In the genomic region with DNA sequence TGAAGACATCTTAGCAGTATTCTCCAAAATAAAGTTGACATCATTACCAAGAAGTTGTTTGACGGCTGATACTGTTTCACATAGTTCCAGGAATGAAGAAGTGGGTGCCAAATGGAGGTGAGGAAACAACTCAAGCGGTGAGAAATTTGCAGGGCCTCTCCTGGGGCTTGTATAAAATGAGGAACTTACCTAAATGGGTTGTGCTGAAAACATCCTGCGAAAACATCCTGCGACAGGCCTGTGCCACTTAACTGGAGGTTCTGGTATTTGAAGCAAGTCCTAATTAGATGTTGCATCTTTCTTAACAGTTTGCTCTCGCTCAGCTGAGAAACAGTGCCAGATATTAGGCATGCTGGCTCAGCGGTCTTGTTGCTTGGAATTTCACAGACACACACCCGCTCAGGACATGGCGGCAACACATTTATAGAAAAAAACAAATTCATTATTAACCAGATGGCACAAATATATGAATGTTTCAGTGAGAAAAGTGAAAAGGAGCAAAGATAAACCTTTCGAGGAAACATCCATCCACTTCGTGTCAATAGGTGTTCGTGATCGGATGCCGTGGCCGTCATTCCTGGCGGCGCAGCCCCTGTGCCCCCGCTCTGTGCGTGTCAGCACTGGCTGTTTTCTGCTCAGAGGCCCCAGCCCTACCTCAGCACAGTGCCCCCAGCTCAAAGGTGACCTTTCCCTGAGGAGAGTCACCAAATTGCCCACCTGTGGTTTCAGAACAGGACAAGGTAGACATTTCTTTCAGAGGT, we compare ENCODE assay signal across 12 cellular contexts. TPM values are rescaled to one million over a fixed set of nuclear protein-coding genes. Genes with fewer than 3 reads are reported as not detected.
DNase-seq lines count a peak whose midpoint lies in the region; ATAC-seq and TF ChIP-seq lines count a peak whose summit lies in the region.
"Had no signal": no experiment of that assay in that cellular context is flagged by ENCODE, and none has a peak within 500 bp of the region (broad histone marks: within the 10 kb centered on the region; RNA-seq: fewer than 3 reads in every experiment).

No MANE protein-coding gene starts in this region.

- H3K36me3 ChIP-seq in prostate gland: peaks cover 0 to 10% of the 10 kb centered on the region in 2 donors

- no peaks in the 10 kb centered on the region for H3K27me3 Mint-ChIP-seq in activated CD4-positive, alpha-beta memory T cell treated with anti-CD3 and anti-CD28 coated beads, Interleukin-2, amount 10 ng/mL, durations not matched to agents 7 days and 5 days

- H3K4me3 ChIP-seq in prostate gland: no peak overlapping the region
- H3K4me3 ChIP-seq: cardiac muscle cell had no signal

- no peak overlapping the region for H3K4me3 Mint-ChIP-seq in activated CD4-positive, alpha-beta memory T cell treated with anti-CD3 and anti-CD28 coated beads, Interleukin-2, amount 10 ng/mL, durations not matched to agents 7 days and 5 days

- POLR2A ChIA-PET in activated CD4-positive, alpha-beta memory T cell treated with anti-CD3 and anti-CD28 coated beads, Interleukin-2, amount 10 ng/mL, durations not matched to agents 7 days and 5 days (lab: Charles Lee): no interaction called here

- no peaks in the 10 kb centered on the region for H3K9me3 Mint-ChIP-seq in activated CD4-positive, alpha-beta memory T cell treated with anti-CD3 and anti-CD28 coated beads, Interleukin-2, amount 10 ng/mL, durations not matched to agents 7 days and 5 days

- CTCF ChIA-PET in activated CD4-positive, alpha-beta memory T cell treated with anti-CD3 and anti-CD28 coated beads, Interleukin-2, amount 10 ng/mL, durations not matched to agents 7 days and 5 days (lab: Charles Lee): interaction anchor here (0.6 to 0.7 kb wide), 3 partner anchors 66 to 341 kb away, joined by 3 to 4 read pairs (median 3); no protein-coding TSS in a partner anchor

- intact Hi-C loops in prostate gland (cut with DNase I): no loop called here

- peak overlapping the region; percentile 6 for H3K27ac Mint-ChIP-seq in activated CD4-positive, alpha-beta memory T cell treated with anti-CD3 and anti-CD28 coated beads, Interleukin-2, amount 10 ng/mL, durations not matched to agents 7 days and 5 days

- H3K27me3 ChIP-seq in prostate gland (replicated peaks; ENCODE audit: insufficient read depth): no peaks in the 10 kb centered on the region
- H3K27me3 ChIP-seq: cardiac muscle cell had no signal

- no peaks in the 10 kb centered on the region for H3K9me3 ChIP-seq in prostate gland
- H3K9me3 ChIP-seq: SK-N-SH had no signal

- 86% methylated on average over 18 of the region's 18 CpGs for WGBS in prostate gland

- H3K4me1 ChIP-seq in prostate gland (replicated peaks): no peaks in the 10 kb centered on the region

- peaks cover 30% of the 10 kb centered on the region for H3K4me1 Mint-ChIP-seq in activated CD4-positive, alpha-beta memory T cell treated with anti-CD3 and anti-CD28 coated beads, Interleukin-2, amount 10 ng/mL, durations not matched to agents 7 days and 5 days

- H3K36me3 Mint-ChIP-seq in activated CD4-positive, alpha-beta memory T cell treated with anti-CD3 and anti-CD28 coated beads, Interleukin-2, amount 10 ng/mL, durations not matched to agents 7 days and 5 days (ENCODE audit: low read depth): peaks cover 56% of the 10 kb centered on the region

- no peak for DNase-seq in activated CD4-positive, alpha-beta memory T cell treated with anti-CD3 and anti-CD28 coated beads, Interleukin-2, amount 10 ng/mL, durations not matched to agents 7 days and 5 days
- DNase-seq in prostate gland (ENCODE audit: low spot score): peak; percentile 27
- no peak for DNase-seq in NCI-H187 (lab: John Stamatoyannopoulos, UW)
- DNase-seq in activated CD8-positive, alpha-beta memory T cell treated with anti-CD3 and anti-CD28 coated beads for 24 hours: no peak
- DNase-seq in NCI-H1092 treated with DMSO at 0.1 percent for 48 hours (lab: John Stamatoyannopoulos, UW): no peak
- DNase-seq: left cardiac atrium, NCI-H2171, posterior cingulate gyrus, SK-N-SH had no signal

- no peak overlapping the region for H3K27ac ChIP-seq in prostate gland
- H3K27ac ChIP-seq: cardiac muscle cell had no signal

- ATAC-seq in GM18505 (IDR thresholded peaks at IDR 0.05; ENCODE audit: unreplicated experiment) (peak; percentile 55), HG03469 (IDR thresholded peaks at IDR 0.05; ENCODE audit: unreplicated experiment) (peak; percentile 45)

- TF ChIP-seq POLR2A in GM18505 (IDR thresholded peaks at IDR 0.05; ENCODE audit: borderline replicate concordance, extremely low read depth, insufficient read depth, insufficient read length) (no peak), prostate gland (IDR thresholded peaks at IDR 0.05) (no peak)

- no peak for TF ChIP-seq CTCF in prostate gland (IDR thresholded peaks at IDR 0.05)

RNA-seq across cellular contexts. Expression of gene CDC123, which starts 48.1 kb away (rescaled TPM):
- 10 to 100 TPM; 89.5 to 95.1 TPM for total RNA-seq in activated CD4-positive, alpha-beta memory T cell treated with anti-CD3 and anti-CD28 coated beads, Interleukin-2, amount 10 ng/mL, durations not matched to agents 7 days and 5 days
- 10 to 100 TPM; 52.4 to 63.3 TPM for total RNA-seq in prostate gland

RNA-seq across cellular contexts. Expression of gene NUDT5, which starts 48.3 kb away (rescaled TPM):
- 10 to 100 TPM; 91.6 to 91.7 TPM for total RNA-seq in activated CD4-positive, alpha-beta memory T cell treated with anti-CD3 and anti-CD28 coated beads, Interleukin-2, amount 10 ng/mL, durations not matched to agents 7 days and 5 days
- 10 to 100 TPM; 32.6 to 35.8 TPM for total RNA-seq in prostate gland
